In the genomic region with DNA sequence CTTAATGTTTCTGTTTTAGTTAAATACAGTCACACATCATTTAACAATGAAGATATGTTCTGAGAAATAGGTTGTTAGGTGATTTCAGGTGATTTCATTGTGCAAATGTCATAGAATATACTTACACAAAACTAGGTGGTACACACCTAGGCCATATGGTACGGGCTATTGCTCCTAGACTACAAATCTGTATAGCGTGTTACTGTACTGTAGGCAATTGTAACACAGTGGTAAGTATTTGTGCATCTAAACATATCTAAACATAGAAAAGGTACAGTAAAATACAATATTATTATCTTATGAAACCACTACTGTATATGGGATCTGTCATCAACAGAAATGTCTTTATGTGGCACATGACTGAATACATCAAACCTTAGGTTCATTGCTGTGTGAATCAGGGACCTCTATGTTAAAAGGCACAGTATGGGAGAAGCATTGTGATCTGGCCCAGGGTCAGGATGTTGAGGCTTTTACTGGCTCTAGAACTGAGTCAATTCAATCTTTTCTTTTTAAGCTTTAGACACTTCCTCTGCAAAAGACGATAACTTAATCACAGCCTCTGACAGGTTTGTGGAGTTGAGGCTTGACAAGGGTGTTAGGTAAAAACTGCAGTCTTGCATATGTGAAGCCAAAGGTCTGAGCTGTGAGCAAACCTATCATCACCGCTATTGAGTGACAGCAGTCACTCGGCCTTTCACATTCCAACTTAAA, we compare ENCODE assay signal across 20 cellular contexts. TPM values are rescaled to one million over a fixed set of nuclear protein-coding genes. Genes with fewer than 3 reads are reported as not detected.
DNase-seq lines count a peak whose midpoint lies in the region; ATAC-seq lines count a peak whose summit lies in the region.
"Had no signal": no experiment of that assay in that cellular context is flagged by ENCODE, and none has a peak within 500 bp of the region (broad histone marks: within the 10 kb centered on the region; RNA-seq: fewer than 3 reads in every experiment).

No MANE protein-coding gene starts in this region.

- no peak overlapping the region for H3K18ac ChIP-seq in mesenchymal stem cell (ENCODE audit: low read depth in 1 of 2, low read length in 2 of 2)

- H3K23ac ChIP-seq in mesenchymal stem cell (ENCODE audit: low read length in 2 of 2), result no peak overlapping the region

- H3K9me3 Mint-ChIP-seq in activated CD4-positive, alpha-beta memory T cell treated with anti-CD3 and anti-CD28 coated beads, Interleukin-2, amount 10 ng/mL, durations not matched to agents 7 days and 5 days, result no peaks in the 10 kb centered on the region
- no peaks in the 10 kb centered on the region for H3K9me3 Mint-ChIP-seq in naive thymus-derived CD8-positive, alpha-beta T cell
- H3K9me3 Mint-ChIP-seq: neural progenitor cell had no signal

- no peak overlapping the region for H2AK5ac ChIP-seq in mesenchymal stem cell (ENCODE audit: low read length, severe bottlenecking)

- POLR2A ChIA-PET in activated CD4-positive, alpha-beta memory T cell treated with anti-CD3 and anti-CD28 coated beads, Interleukin-2, amount 10 ng/mL, durations not matched to agents 7 days and 5 days (lab: Charles Lee), result interaction anchor here (0.7 to 19.9 kb wide), 13 partner anchors 8 to 250 kb away, joined by 3 to 491 read pairs (median 8); a partner anchor contains a TSS
- POLR2A ChIA-PET in naive thymus-derived CD8-positive, alpha-beta T cell (lab: Charles Lee), result interaction anchor here (0.6 to 2.0 kb wide), 4 partner anchors 17 to 113 kb away, joined by 3 to 6 read pairs (median 4); no protein-coding TSS in a partner anchor

- no peak overlapping the region for H3K4me2 ChIP-seq in mesenchymal stem cell (ENCODE audit: low read length, poor library complexity, severe bottlenecking)
- H3K4me2 ChIP-seq: neural progenitor cell had no signal

- H3K4me1 ChIP-seq in mesenchymal stem cell (ENCODE audit: control insufficient read depth, insufficient read depth, low read depth, low read length), result peaks cover 3% of the 10 kb centered on the region
- H3K4me1 ChIP-seq: HAP-1, neural progenitor cell had no signal

- H4K91ac ChIP-seq in mesenchymal stem cell (ENCODE audit: low read length), result no peak overlapping the region

- H3K4me1 Mint-ChIP-seq in activated CD4-positive, alpha-beta memory T cell treated with anti-CD3 and anti-CD28 coated beads, Interleukin-2, amount 10 ng/mL, durations not matched to agents 7 days and 5 days, result peaks cover 90% of the 10 kb centered on the region
- H3K4me1 Mint-ChIP-seq in naive thymus-derived CD8-positive, alpha-beta T cell, result peaks cover 37 to 89% (median 79%) of the 10 kb centered on the region in 4 donors
- H3K4me1 Mint-ChIP-seq: neural progenitor cell had no signal

- H2BK120ac ChIP-seq in mesenchymal stem cell (ENCODE audit: low read depth, low read length), result no peak overlapping the region

- no peaks in the 10 kb centered on the region for H3K9me3 ChIP-seq in mesenchymal stem cell (ENCODE audit: control insufficient read depth, low read length)
- H3K9me3 ChIP-seq: HAP-1 had no signal

- no peak overlapping the region for H2BK15ac ChIP-seq in mesenchymal stem cell (ENCODE audit: low read depth, poor library complexity, severe bottlenecking)

- H3K27ac ChIP-seq in mesenchymal stem cell (ENCODE audit: low read length, poor library complexity, severe bottlenecking), result no peak overlapping the region
- H3K27ac ChIP-seq: epithelial cell of prostate, neural progenitor cell had no signal

- H2AFZ ChIP-seq in mesenchymal stem cell (ENCODE audit: low read depth, low read length), result no peak overlapping the region
- H2AFZ ChIP-seq: neural progenitor cell had no signal

- H3K27ac Mint-ChIP-seq in activated CD4-positive, alpha-beta memory T cell treated with anti-CD3 and anti-CD28 coated beads, Interleukin-2, amount 10 ng/mL, durations not matched to agents 7 days and 5 days, result peak overlapping the region; percentile 89
- peak overlapping the region; percentile 0 to 92 (median 63) for H3K27ac Mint-ChIP-seq in naive thymus-derived CD8-positive, alpha-beta T cell
- H3K27ac Mint-ChIP-seq: neural progenitor cell had no signal

- no peaks in the 10 kb centered on the region for H3K79me1 ChIP-seq in mesenchymal stem cell (replicated peaks; ENCODE audit: low read length, poor library complexity, severe bottlenecking)

- no peak overlapping the region for H2BK12ac ChIP-seq in mesenchymal stem cell (ENCODE audit: low read length in 2 of 2)

- peak; percentile 89 to 90 for ATAC-seq in activated CD4-positive, CD25-positive, alpha-beta regulatory T cell treated with anti-CD3 and anti-CD28 coated beads, Interleukin-2, amount 50 U/mL, for 24 hours
- ATAC-seq in GM19351 (IDR thresholded peaks at IDR 0.05; ENCODE audit: unreplicated experiment), result peak; percentile 35
- peak in 1 of 2 donors; percentile 41 for ATAC-seq in naive thymus-derived CD8-positive, alpha-beta T cell
- ATAC-seq: left lobe of liver, sciatic nerve had no signal

- no peak for DNase-seq in activated CD4-positive, CD25-positive, alpha-beta regulatory T cell (lab: John Stamatoyannopoulos, UW)
- peak; percentile 71 for DNase-seq in activated CD4-positive, alpha-beta memory T cell treated with anti-CD3 and anti-CD28 coated beads, Interleukin-2, amount 10 ng/mL, durations not matched to agents 7 days and 5 days
- DNase-seq in naive thymus-derived CD8-positive, alpha-beta T cell, result no peak
- DNase-seq in ecto neural progenitor cell (ENCODE audit: low spot score) (no peak), MV-4-11 (lab: John Stamatoyannopoulos, UW) (no peak), mesenchymal stem cell (no peak)
- DNase-seq: 8988T, caudate nucleus, DMS 273 treated with DMSO at 0.1 percent for 48 hours, NCI-H1417, NCI-H524, RPMI8226, trophoblast cell had no signal

- H3K14ac ChIP-seq in mesenchymal stem cell (ENCODE audit: low read length in 2 of 2), result no peak overlapping the region

- H3K27me3 Mint-ChIP-seq in activated CD4-positive, alpha-beta memory T cell treated with anti-CD3 and anti-CD28 coated beads, Interleukin-2, amount 10 ng/mL, durations not matched to agents 7 days and 5 days, result no peaks in the 10 kb centered on the region
- no peaks in the 10 kb centered on the region for H3K27me3 Mint-ChIP-seq in naive thymus-derived CD8-positive, alpha-beta T cell

- peaks cover 2% of the 10 kb centered on the region for H3K36me3 Mint-ChIP-seq in activated CD4-positive, alpha-beta memory T cell treated with anti-CD3 and anti-CD28 coated beads, Interleukin-2, amount 10 ng/mL, durations not matched to agents 7 days and 5 days (ENCODE audit: low read depth)
- H3K36me3 Mint-ChIP-seq in naive thymus-derived CD8-positive, alpha-beta T cell, result no peaks in the 10 kb centered on the region
- H3K36me3 Mint-ChIP-seq: neural progenitor cell had no signal

- no peak overlapping the region for H2BK5ac ChIP-seq in mesenchymal stem cell (ENCODE audit: low read depth, low read length, poor library complexity, severe bottlenecking)

- H4K8ac ChIP-seq in mesenchymal stem cell (ENCODE audit: low read length), result no peak overlapping the region

- CTCF ChIA-PET in activated CD4-positive, alpha-beta memory T cell treated with anti-CD3 and anti-CD28 coated beads, Interleukin-2, amount 10 ng/mL, durations not matched to agents 7 days and 5 days (lab: Charles Lee), result interaction anchor here (1.1 to 6.3 kb wide), 20 partner anchors 8 to 254 kb away, joined by 3 to 40 read pairs (median 6); a partner anchor contains a TSS

- WGBS in mesenchymal stem cell, result 100% methylated on average over 2 of the region's 5 CpGs

- no peak overlapping the region for H3K4ac ChIP-seq in mesenchymal stem cell (ENCODE audit: low read depth in 1 of 2, low read length in 2 of 2)

- no peak overlapping the region for H3K9ac ChIP-seq in mesenchymal stem cell (ENCODE audit: low read length)
- H3K9ac ChIP-seq: neural progenitor cell had no signal

- H3K4me3 ChIP-seq in mesenchymal stem cell (ENCODE audit: insufficient read depth in 1 of 2, low read depth in 1 of 2, low read length in 2 of 2), result no peak overlapping the region
- H3K4me3 ChIP-seq: HAP-1, neural progenitor cell had no signal

- no peaks in the 10 kb centered on the region for H3K36me3 ChIP-seq in mesenchymal stem cell (ENCODE audit: control insufficient read depth in 1 of 2, insufficient read depth in 2 of 2, low read depth in 1 of 2, low read length in 2 of 2)
- H3K36me3 ChIP-seq: HAP-1, neural progenitor cell had no signal

- peaks cover 3 to 27% of the 10 kb centered on the region in 2 experiments for H3K27me3 ChIP-seq in mesenchymal stem cell (ENCODE audit: control insufficient read depth in 1 of 2, insufficient read depth in 1 of 2, low read length in 2 of 2)
- H3K27me3 ChIP-seq: neural progenitor cell had no signal

- no peak overlapping the region for H3K4me3 Mint-ChIP-seq in activated CD4-positive, alpha-beta memory T cell treated with anti-CD3 and anti-CD28 coated beads, Interleukin-2, amount 10 ng/mL, durations not matched to agents 7 days and 5 days
- peak overlapping the region in 5 of 10 donors; percentile 4 to 33 (median 17) for H3K4me3 Mint-ChIP-seq in naive thymus-derived CD8-positive, alpha-beta T cell
- H3K4me3 Mint-ChIP-seq: neural progenitor cell had no signal

RNA-seq across cellular contexts. Expression of a gene that starts 17.5 kb away (rescaled TPM):
- total RNA-seq in activated CD4-positive, alpha-beta memory T cell treated with anti-CD3 and anti-CD28 coated beads, Interleukin-2, amount 10 ng/mL, durations not matched to agents 7 days and 5 days, result 100 to 1,000 TPM; 128 to 132 TPM
- 100 to 1,000 TPM; 124 TPM for total RNA-seq in naive thymus-derived CD8-positive, alpha-beta T cell
- polyA plus RNA-seq in naive thymus-derived CD8-positive, alpha-beta T cell, result 100 to 1,000 TPM in 1 of 3 donors, 10 to 100 TPM in 2; 76.5 to 104 (median 95.4) TPM
- polyA plus RNA-seq in mesenchymal stem cell (2013, experiment 1 of 2), result 0.62 TPM
- polyA plus RNA-seq in mesenchymal stem cell (2013, experiment 2 of 2), result 0.45 TPM
